Comparison of ENCODE assay signal across 9 cellular contexts in the genomic region with DNA sequence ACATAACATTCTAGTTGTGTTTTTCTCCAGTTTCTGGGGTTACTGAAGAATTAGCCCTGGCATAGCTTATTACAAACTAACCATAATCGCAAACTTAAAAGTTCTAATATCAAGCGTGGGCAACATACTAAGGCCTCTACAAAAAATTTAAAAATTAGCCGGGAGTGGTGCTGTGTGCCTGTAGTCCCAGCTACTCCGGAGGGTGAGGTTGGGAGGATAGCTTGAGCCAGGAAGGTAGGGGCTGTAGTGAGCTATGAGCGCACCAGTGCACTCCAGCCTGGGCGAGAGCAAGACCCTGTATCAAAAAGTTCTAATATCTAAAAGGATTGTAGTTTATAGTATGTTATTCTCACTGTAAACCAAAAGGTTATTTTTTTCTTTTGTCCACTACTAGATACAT. TPM values are rescaled to one million over a fixed set of nuclear protein-coding genes. Genes with fewer than 3 reads are reported as not detected.
A peak's percentile ranks its signal among the peaks of the same experiment; 100 is the strongest.
DNase-seq lines count a peak whose midpoint lies in the region; ATAC-seq and TF ChIP-seq lines count a peak whose summit lies in the region.
"Had no signal": no experiment of that assay in that cellular context is flagged by ENCODE, and none has a peak within 500 bp of the region (broad histone marks: within the 10 kb centered on the region; RNA-seq: fewer than 3 reads in every experiment).

No MANE protein-coding gene starts in this region.

- H3K36me3 ChIP-seq in GM06990 (ENCODE audit: control insufficient read depth, insufficient read depth, low read length), result peaks cover 2% of the 10 kb centered on the region
- H3K36me3 ChIP-seq: lower lobe of right lung had no signal

- DNase-seq in GM06990 (ENCODE audit: extremely low read depth, insufficient read length) (no peak), NB4 (ENCODE audit: low read depth) (no peak), chondrocyte (ENCODE audit: low spot score) (no peak), osteocyte (ENCODE audit: extremely low spot score, unreplicated experiment) (no peak), NCI-H146 (lab: John Stamatoyannopoulos, UW) (no peak), NCI-H446 (lab: John Stamatoyannopoulos, UW) (no peak), SKM-1 (lab: John Stamatoyannopoulos, UW; ENCODE audit: unreplicated experiment) (no peak)

- no peak overlapping the region for H3K27ac Mint-ChIP-seq in chondrocyte (ENCODE audit: unreplicated experiment)
- H3K27ac Mint-ChIP-seq in osteocyte (ENCODE audit: unreplicated experiment), result peak overlapping the region; percentile 91

- ATAC-seq in GM19328 (IDR thresholded peaks at IDR 0.05; ENCODE audit: unreplicated experiment), result no peak

- H3K4me1 Mint-ChIP-seq in chondrocyte (ENCODE audit: low read depth), result peaks cover 23% of the 10 kb centered on the region
- H3K4me1 Mint-ChIP-seq in osteocyte (ENCODE audit: unreplicated experiment), result peaks cover 18% of the 10 kb centered on the region

- TF ChIP-seq POLR2A in NB4 (IDR thresholded peaks at IDR 0.05; ENCODE audit: extremely low read depth, insufficient read length), result no peak

- H3K4me3 ChIP-seq in GM06990 (replicated peaks; ENCODE audit: low read depth, low read length) (peak overlapping the region; percentile 97), NB4 (ENCODE audit: low read depth, low read length) (peak overlapping the region; percentile 88)

- peak overlapping the region; percentile 97 for H3K4me3 Mint-ChIP-seq in chondrocyte (ENCODE audit: unreplicated experiment)
- peak overlapping the region; percentile 98 for H3K4me3 Mint-ChIP-seq in osteocyte (ENCODE audit: unreplicated experiment)

- no peaks in the 10 kb centered on the region for H3K27me3 Mint-ChIP-seq in chondrocyte (ENCODE audit: low read depth)
- no peaks in the 10 kb centered on the region for H3K27me3 Mint-ChIP-seq in osteocyte (ENCODE audit: unreplicated experiment)

- no peaks in the 10 kb centered on the region for H3K27me3 ChIP-seq in GM06990 (replicated peaks; ENCODE audit: control insufficient read depth, insufficient read depth, low read length)

- H3K36me3 Mint-ChIP-seq in chondrocyte (ENCODE audit: low read depth), result no peaks in the 10 kb centered on the region
- no peaks in the 10 kb centered on the region for H3K36me3 Mint-ChIP-seq in osteocyte (ENCODE audit: unreplicated experiment)

- no peak for TF ChIP-seq CTCF in GM06990 (IDR thresholded peaks at IDR 0.05; ENCODE audit: insufficient read depth, low read length, poor library complexity, severe bottlenecking)
- no peak for TF ChIP-seq CTCF in NB4 (IDR thresholded peaks at IDR 0.05; ENCODE audit: low read depth, low read length)
- no peak for TF ChIP-seq CTCF in chondrocyte (IDR thresholded peaks at IDR 0.05)
- TF ChIP-seq CTCF in osteocyte (IDR thresholded peaks at IDR 0.05), result no peak

- H3K9me3 Mint-ChIP-seq in chondrocyte (ENCODE audit: low read depth), result no peaks in the 10 kb centered on the region
- H3K9me3 Mint-ChIP-seq in osteocyte (ENCODE audit: unreplicated experiment), result no peaks in the 10 kb centered on the region

RNA-seq across cellular contexts. Expression of a gene that starts 1.1 kb away (rescaled TPM):
- total RNA-seq in chondrocyte, result 1.1 to 2.8 TPM (median 1.8 TPM) in 3 replicates
- 2.4 and 3.1 TPM in 2 replicates for total RNA-seq in osteocyte

RNA-seq across cellular contexts. Expression of a gene that starts 1.4 kb away (rescaled TPM):
- total RNA-seq in chondrocyte (12.9 to 15.7 TPM (median 12.9 TPM) in 3 replicates), osteocyte (23.3 and 27.4 TPM in 2 replicates)
